ENCODE assay signal across 17 cellular contexts in the genomic region with DNA sequence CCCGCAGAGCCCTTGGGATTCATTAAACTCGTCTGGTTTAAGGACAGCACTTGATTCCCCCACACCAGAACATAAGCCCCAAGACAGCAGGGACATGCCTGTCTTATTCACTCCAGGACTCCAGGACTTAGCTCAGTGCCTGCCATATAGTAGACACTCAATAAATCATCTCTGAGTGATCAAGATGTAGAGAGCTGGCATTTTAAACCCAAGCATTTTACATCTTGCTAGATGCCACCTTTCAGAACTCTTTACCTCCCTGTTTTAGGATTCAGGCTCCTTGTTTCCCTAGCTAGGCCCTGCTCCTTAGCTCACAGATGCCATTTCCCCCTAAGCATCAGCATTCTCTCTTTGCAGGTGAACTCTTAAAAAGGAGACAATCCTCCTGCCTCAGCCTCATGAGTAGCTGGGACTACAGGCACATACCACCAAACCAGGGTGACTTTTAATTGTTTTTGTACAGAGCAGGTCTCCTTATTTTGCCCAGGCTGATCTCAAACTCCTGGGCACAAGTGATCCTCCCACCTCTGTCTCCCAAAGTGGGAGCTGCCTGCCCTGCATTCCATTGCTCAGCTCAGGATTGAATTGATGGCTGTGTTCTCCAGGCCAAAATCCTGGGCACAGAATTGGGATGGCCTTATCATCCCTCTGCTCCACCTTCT. TPM values are rescaled to one million over a fixed set of nuclear protein-coding genes. Genes with fewer than 3 reads are reported as not detected.
DNase-seq lines count a peak whose midpoint lies in the region; ATAC-seq and TF ChIP-seq lines count a peak whose summit lies in the region.
"Had no signal": no experiment of that assay in that cellular context is flagged by ENCODE, and none has a peak within 500 bp of the region (broad histone marks: within the 10 kb centered on the region; RNA-seq: fewer than 3 reads in every experiment).

No MANE protein-coding gene starts in this region.

- no peak for ATAC-seq in activated naive CD8-positive, alpha-beta T cell treated with anti-CD3 and anti-CD28 coated beads, Interleukin-2, amount 50 U/mL, for 24 hours
- no peak for ATAC-seq in HG02642 (IDR thresholded peaks at IDR 0.05; ENCODE audit: poor library complexity, unreplicated experiment)
- ATAC-seq: A549, HepG2 had no signal

- TF ChIP-seq CTCF in endodermal cell (conservative IDR thresholded peaks at IDR 0.05) = no peak
- TF ChIP-seq CTCF in osteocyte (IDR thresholded peaks at IDR 0.05) = no peak

- in situ Hi-C loops in KBM-7 (cut with MboI; ENCODE audit: low pct_unique_long_range_greater_than_20kb, low sequenced_read_pairs) = no loop called here

- H3K9me3 ChIP-seq in CD8-positive, alpha-beta memory T cell (ENCODE audit: low read length) = no peaks in the 10 kb centered on the region
- no peaks in the 10 kb centered on the region for H3K9me3 ChIP-seq in endodermal cell (ENCODE audit: control insufficient read depth, low read length)
- H3K9me3 ChIP-seq: A549, SJSA1 had no signal

- H3K27ac Mint-ChIP-seq in CD8-positive, alpha-beta memory T cell = no peak overlapping the region
- H3K27ac Mint-ChIP-seq in endodermal cell = peak overlapping the region; percentile 56
- H3K27ac Mint-ChIP-seq in osteocyte (ENCODE audit: unreplicated experiment) = peak overlapping the region; percentile 3
- no peak overlapping the region for H3K27ac Mint-ChIP-seq in activated naive CD8-positive, alpha-beta T cell treated with anti-CD3 and anti-CD28 coated beads, Interleukin-2, amount 50 U/mL, for 24 hours

- H3K9ac ChIP-seq in endodermal cell (ENCODE audit: extremely low read depth, low read length, poor library complexity, severe bottlenecking) = no peak overlapping the region

- no peaks in the 10 kb centered on the region for H3K36me3 Mint-ChIP-seq in CD8-positive, alpha-beta memory T cell
- H3K36me3 Mint-ChIP-seq in endodermal cell (ENCODE audit: low read depth) = no peaks in the 10 kb centered on the region
- no peaks in the 10 kb centered on the region for H3K36me3 Mint-ChIP-seq in osteocyte (ENCODE audit: unreplicated experiment)
- no peaks in the 10 kb centered on the region for H3K36me3 Mint-ChIP-seq in activated naive CD8-positive, alpha-beta T cell treated with anti-CD3 and anti-CD28 coated beads, Interleukin-2, amount 50 U/mL, for 24 hours (ENCODE audit: low read depth)

- H3K27ac ChIP-seq in CD8-positive, alpha-beta memory T cell (ENCODE audit: low read depth, low read length) = peak overlapping the region; percentile 61
- H3K27ac ChIP-seq in endodermal cell (ENCODE audit: low read depth, low read length) = no peak overlapping the region
- H3K27ac ChIP-seq: SJSA1 had no signal

- no peaks in the 10 kb centered on the region for H3K4me1 Mint-ChIP-seq in CD8-positive, alpha-beta memory T cell
- H3K4me1 Mint-ChIP-seq in endodermal cell = peaks cover 40% of the 10 kb centered on the region
- peaks cover 20% of the 10 kb centered on the region for H3K4me1 Mint-ChIP-seq in osteocyte (ENCODE audit: unreplicated experiment)
- peaks cover 15% of the 10 kb centered on the region for H3K4me1 Mint-ChIP-seq in activated naive CD8-positive, alpha-beta T cell treated with anti-CD3 and anti-CD28 coated beads, Interleukin-2, amount 50 U/mL, for 24 hours

- POLR2A ChIA-PET in CD8-positive, alpha-beta memory T cell (lab: Charles Lee) = no interaction called here
- POLR2A ChIA-PET in HEK293T (lab: Yijun Ruan, JAX) = interaction anchor here (0.5 to 2.4 kb wide), 3 partner anchors 8 to 105 kb away, joined by 3 to 6 read pairs (median 3); partner anchors contain the start of gene CPEB4

- H3K36me3 ChIP-seq in CD8-positive, alpha-beta memory T cell (ENCODE audit: insufficient read depth, low read length) = no peaks in the 10 kb centered on the region
- no peaks in the 10 kb centered on the region for H3K36me3 ChIP-seq in endodermal cell (ENCODE audit: control insufficient read depth, insufficient read depth, low read length)
- H3K36me3 ChIP-seq: SJSA1 had no signal

- WGBS in endodermal cell (ENCODE audit: insufficient coverage in 1 of 2, insufficient read length in 1 of 2), 2 experiments = 76 to 86% methylated on average over 2 of the region's 2 CpGs

- H3K9me3 Mint-ChIP-seq in CD8-positive, alpha-beta memory T cell = no peaks in the 10 kb centered on the region
- H3K9me3 Mint-ChIP-seq in endodermal cell (no peaks in the 10 kb centered on the region), osteocyte (ENCODE audit: unreplicated experiment) (no peaks in the 10 kb centered on the region)
- no peaks in the 10 kb centered on the region for H3K9me3 Mint-ChIP-seq in activated naive CD8-positive, alpha-beta T cell treated with anti-CD3 and anti-CD28 coated beads, Interleukin-2, amount 50 U/mL, for 24 hours

- H3K4me1 ChIP-seq in CD8-positive, alpha-beta memory T cell (ENCODE audit: insufficient read depth, low read length) = no peaks in the 10 kb centered on the region
- H3K4me1 ChIP-seq in endodermal cell (ENCODE audit: control insufficient read depth, insufficient read depth, low read length) = peaks cover 34% of the 10 kb centered on the region
- H3K4me1 ChIP-seq: SJSA1 had no signal

- DNase-seq in CD8-positive, alpha-beta memory T cell = no peak
- no peak for DNase-seq in HEK293T (ENCODE audit: extremely low spot score)
- DNase-seq in endodermal cell = no peak
- DNase-seq in osteocyte (ENCODE audit: extremely low spot score, unreplicated experiment) = no peak
- DNase-seq in KBM-7 = no peak
- no peak for DNase-seq in activated naive CD8-positive, alpha-beta T cell treated with anti-CD3 and anti-CD28 coated beads, Interleukin-2, amount 50 U/mL, for 24 hours
- DNase-seq in cerebellar cortex (ENCODE audit: low spot score) = no peak
- DNase-seq: C1 segment of cervical spinal cord, DMS153, HCEC 1CT, NCI-H1105, NCI-H1694, NCI-H524 had no signal

- H3K27me3 ChIP-seq in CD8-positive, alpha-beta memory T cell (ENCODE audit: insufficient read depth, low read length, poor library complexity, severe bottlenecking) = no peaks in the 10 kb centered on the region
- H3K27me3 ChIP-seq in endodermal cell (ENCODE audit: control insufficient read depth, insufficient read depth, low read length, poor library complexity, severe bottlenecking) = no peaks in the 10 kb centered on the region
- H3K27me3 ChIP-seq: SJSA1 had no signal

- no peak overlapping the region for H3K4me3 ChIP-seq in CD8-positive, alpha-beta memory T cell (ENCODE audit: low read length)
- H3K4me3 ChIP-seq in endodermal cell (ENCODE audit: low read length) = no peak overlapping the region
- H3K4me3 ChIP-seq: A549, SJSA1 had no signal

- H3K4me3 Mint-ChIP-seq in CD8-positive, alpha-beta memory T cell = no peak overlapping the region
- H3K4me3 Mint-ChIP-seq in endodermal cell (no peak overlapping the region), osteocyte (ENCODE audit: unreplicated experiment) (no peak overlapping the region)
- H3K4me3 Mint-ChIP-seq in activated naive CD8-positive, alpha-beta T cell treated with anti-CD3 and anti-CD28 coated beads, Interleukin-2, amount 50 U/mL, for 24 hours = no peak overlapping the region

- CTCF ChIA-PET in CD8-positive, alpha-beta memory T cell (lab: Charles Lee) = interaction anchor here (1.1 kb wide), 1 partner anchor 11 kb away, joined by 3 read pairs; no protein-coding TSS in a partner anchor
- CTCF ChIA-PET in HEK293T (lab: Yijun Ruan, JAX) = no interaction called here

- peaks cover 0 to 16% of the 10 kb centered on the region in 2 donors for H3K27me3 Mint-ChIP-seq in CD8-positive, alpha-beta memory T cell
- H3K27me3 Mint-ChIP-seq in endodermal cell (ENCODE audit: insufficient read depth) (peaks cover 2% of the 10 kb centered on the region), osteocyte (ENCODE audit: unreplicated experiment) (peaks cover 2% of the 10 kb centered on the region)
- H3K27me3 Mint-ChIP-seq in activated naive CD8-positive, alpha-beta T cell treated with anti-CD3 and anti-CD28 coated beads, Interleukin-2, amount 50 U/mL, for 24 hours = peaks cover 10% of the 10 kb centered on the region

TF ChIP-seq in HEK293T, 16 proteins besides CTCF, POLR2A, EP300 and RAD21:
- TF ChIP-seq TARDBP (IDR thresholded peaks at IDR 0.05) = no peak
- TF ChIP-seq PKNOX1 (IDR thresholded peaks at IDR 0.05) = peak; percentile 55
- no peak for TF ChIP-seq FOXM1 (IDR thresholded peaks at IDR 0.05; ENCODE audit: borderline replicate concordance)
- TF ChIP-seq ZNF384 (IDR thresholded peaks at IDR 0.05) = no peak

RNA-seq across cellular contexts. Expression of gene CPEB4, which starts 32.0 kb away (rescaled TPM):
- 10 to 100 TPM; 17.2 to 18.7 TPM for total RNA-seq in CD8-positive, alpha-beta memory T cell
- 4.4 TPM for polyA plus RNA-seq in CD8-positive, alpha-beta memory T cell
- 10 to 100 TPM in 1 of 2 donors, 1 to 10 TPM in 1; 9.4 to 11.3 TPM for total RNA-seq in endodermal cell
- 9.7 TPM for polyA plus RNA-seq in endodermal cell (2013, experiment 1 of 2)
- polyA plus RNA-seq in endodermal cell (2013, experiment 2 of 2) = 9.3 TPM
- 37.6 and 38.6 TPM in 2 replicates for total RNA-seq in osteocyte

Comparison
In these comparisons a context has a peak if more than half of its experiments do, and no peak if none do; other contexts are left out.
1. H3K27ac Mint-ChIP-seq: peak in endodermal cell (single experiment) and osteocyte (single experiment); none in CD8-positive, alpha-beta memory T cell (0 of 8) and activated naive CD8-positive, alpha-beta T cell treated with anti-CD3 and anti-CD28 coated beads, Interleukin-2, amount 50 U/mL, for 24 hours (single experiment).